In the genomic region with DNA sequence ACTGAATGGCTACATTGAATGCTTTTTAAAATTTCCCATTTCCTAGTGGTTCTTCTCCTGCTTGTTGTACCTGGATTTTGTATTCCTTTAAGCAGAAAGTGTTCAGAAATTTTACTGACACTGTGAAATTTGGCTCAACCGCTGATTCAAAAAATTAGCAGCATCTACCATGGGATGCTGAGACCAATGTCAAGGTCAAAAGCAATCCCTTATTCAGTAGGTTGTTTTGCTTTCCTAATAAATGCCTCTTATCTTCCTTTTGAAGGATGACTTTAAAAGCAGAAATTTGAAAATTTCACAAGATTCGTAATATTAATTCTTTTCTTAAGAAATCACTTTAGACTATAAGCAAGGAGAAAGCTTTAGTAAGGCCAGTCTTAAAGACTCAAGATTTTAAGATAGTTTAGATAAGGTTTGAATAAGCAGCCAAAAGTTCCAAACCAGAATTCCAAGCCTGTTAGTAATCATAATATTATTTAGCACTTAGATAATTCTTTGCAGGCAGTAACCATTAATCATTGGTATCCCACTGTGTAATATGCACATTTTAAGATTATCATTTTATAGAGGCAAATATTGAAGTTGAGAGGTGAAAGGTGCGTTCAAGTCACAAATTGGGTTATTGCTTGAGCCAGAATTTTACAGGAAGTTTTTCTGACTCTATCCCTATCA, we compare ENCODE assay signal across 17 cellular contexts.
DNase-seq lines count a peak whose midpoint lies in the region; ATAC-seq and TF ChIP-seq lines count a peak whose summit lies in the region.
"Had no signal": no experiment of that assay in that cellular context is flagged by ENCODE, and none has a peak within 500 bp of the region (broad histone marks: within the 10 kb centered on the region; RNA-seq: fewer than 3 reads in every experiment).

No MANE protein-coding gene starts in this region.

- no peaks in the 10 kb centered on the region for H3K36me3 ChIP-seq in body of pancreas (replicated peaks in 1 of 2; ENCODE audit: insufficient read depth in 1 of 2, low read depth in 2 of 2)
- H3K36me3 ChIP-seq: breast epithelium, sigmoid colon had no signal

- no peak overlapping the region for H3K27ac ChIP-seq in body of pancreas
- H3K27ac ChIP-seq: breast epithelium had no signal

- H3K9me3 Mint-ChIP-seq in nephron (no peaks in the 10 kb centered on the region), endothelial cell (ENCODE audit: unreplicated experiment) (no peaks in the 10 kb centered on the region)
- H3K9me3 Mint-ChIP-seq: neural crest cell; T-helper 2 cell treated with Interferon-gamma antibody and Interleukin-4, amounts not matched to agents 5 μg/mL and 100 μg/mL, for 36 hours had no signal

- H3K4me3 ChIP-seq in AG09309 (ENCODE audit: control insufficient read depth, low read depth, low read length) (no peak overlapping the region), body of pancreas (no peak overlapping the region)
- H3K4me3 ChIP-seq: breast epithelium, sigmoid colon had no signal

- ATAC-seq in body of pancreas: no peak

- no peak for TF ChIP-seq POLR2A in body of pancreas (IDR thresholded peaks at IDR 0.05)

- intact Hi-C loops in body of pancreas (cut with DNase I): no loop called here

- 84 to 87% methylated on average over 3 of the region's 3 CpGs for WGBS in body of pancreas, 2 donors

- DNase-seq in AG09309 (ENCODE audit: low read depth): peak; percentile 62
- peak; percentile 72 for DNase-seq in NCI-H226
- DNase-seq in dermis blood vessel endothelial cell: peak; percentile 2
- no peak for DNase-seq in body of pancreas
- no peak for DNase-seq in NCI-H2227 treated with DMSO at 0.1 percent for 48 hours (lab: John Stamatoyannopoulos, UW)
- DNase-seq in endothelial cell (ENCODE audit: low spot score): no peak
- no peak for DNase-seq in putamen (ENCODE audit: low spot score)
- DNase-seq: activated CD4-positive, CD25-positive, alpha-beta regulatory T cell treated with anti-CD3 and anti-CD28 coated beads, Interleukin-2, amount 50 U/mL, for 72 hours; NCI-H1105; NCI-H2171; SIG-M5; sigmoid colon; stimulated activated CD4-positive, alpha-beta T cell treated with anti-CD3 and anti-CD28 coated beads, Interleukin-4, amount 100 ng/mL, for 24 hours had no signal

- peaks cover 23% of the 10 kb centered on the region for H3K4me1 ChIP-seq in body of pancreas
- H3K4me1 ChIP-seq: breast epithelium had no signal

- H3K4me3 Mint-ChIP-seq in nephron (no peak overlapping the region), endothelial cell (ENCODE audit: unreplicated experiment) (no peak overlapping the region)
- H3K4me3 Mint-ChIP-seq: neural crest cell; T-helper 2 cell treated with Interferon-gamma antibody and Interleukin-4, amounts not matched to agents 5 μg/mL and 100 μg/mL, for 36 hours had no signal

- H3K27ac Mint-ChIP-seq in nephron: peak overlapping the region; percentile 65 to 83 (median 67)
- no peak overlapping the region for H3K27ac Mint-ChIP-seq in endothelial cell (ENCODE audit: unreplicated experiment)
- H3K27ac Mint-ChIP-seq: T-helper 2 cell treated with Interferon-gamma antibody and Interleukin-4, amounts not matched to agents 5 μg/mL and 100 μg/mL, for 36 hours had no signal

- no peak for TF ChIP-seq CTCF in AG09309 (IDR thresholded peaks at IDR 0.05; ENCODE audit: control insufficient read depth, insufficient read depth, low read depth, low read length, missing control alignments)
- no peak for TF ChIP-seq CTCF in nephron (IDR thresholded peaks at IDR 0.05; ENCODE audit: unreplicated experiment in 3 of 3)
- TF ChIP-seq CTCF in body of pancreas (IDR thresholded peaks at IDR 0.05): no peak
- no peak for TF ChIP-seq CTCF in endothelial cell (IDR thresholded peaks at IDR 0.05; ENCODE audit: unreplicated experiment)

- no peaks in the 10 kb centered on the region for H3K36me3 Mint-ChIP-seq in nephron (ENCODE audit: low read depth)
- no peaks in the 10 kb centered on the region for H3K36me3 Mint-ChIP-seq in endothelial cell (ENCODE audit: low read depth, unreplicated experiment)

- no peaks in the 10 kb centered on the region for H3K9me3 ChIP-seq in body of pancreas
- H3K9me3 ChIP-seq: breast epithelium, sigmoid colon had no signal

- H3K4me1 Mint-ChIP-seq in nephron (peaks cover 22% of the 10 kb centered on the region), endothelial cell (ENCODE audit: unreplicated experiment) (peaks cover 8% of the 10 kb centered on the region)
- H3K4me1 Mint-ChIP-seq: neural crest cell had no signal

- H3K27me3 ChIP-seq in body of pancreas: no peaks in the 10 kb centered on the region
- H3K27me3 ChIP-seq: breast epithelium, sigmoid colon had no signal

- no peaks in the 10 kb centered on the region for H3K27me3 Mint-ChIP-seq in nephron (ENCODE audit: low read depth)
- H3K27me3 Mint-ChIP-seq in endothelial cell (ENCODE audit: unreplicated experiment): no peaks in the 10 kb centered on the region

Comparison
In these comparisons a context has a peak if more than half of its experiments do, and no peak if none do; other contexts are left out.
1. DNase-seq: peak in AG09309 (single experiment), NCI-H226 (single experiment) and dermis blood vessel endothelial cell (single experiment); none in body of pancreas (0 of 4), NCI-H2227 treated with DMSO at 0.1 percent for 48 hours (single experiment), endothelial cell (single experiment) and putamen (single experiment).